18 cellular contexts compared by ENCODE assay signal in genomic region chr21:45868488-45868887, GRCh38.
DNase-seq lines count a peak whose midpoint lies in the region; ATAC-seq and TF ChIP-seq lines count a peak whose summit lies in the region.
"Had no signal": no experiment of that assay in that cellular context is flagged by ENCODE, and none has a peak within 500 bp of the region (broad histone marks: within the 10 kb centered on the region; RNA-seq: fewer than 3 reads in every experiment).

No MANE protein-coding gene starts in this region.

- no peaks in the 10 kb centered on the region; the same call in none of the 2 replicates for H3K27me3 Mint-ChIP-seq in H9 (ENCODE audit: low read depth)

- intact Hi-C loops in lower lobe of right lung (cut with DNase I) (no loop called here), spleen (cut with DNase I; ENCODE audit: low total_unique reads) (no loop called here)

- H4K8ac ChIP-seq in H9 (replicated peaks; ENCODE audit: insufficient read length, low read depth, low read length): no peak overlapping the region

- no peak overlapping the region for H4K91ac ChIP-seq in H9 (ENCODE audit: insufficient read length, low read depth, low read length)

- H3T11ph ChIP-seq in H9 (ENCODE audit: low read length): no peak overlapping the region

- H2AFZ ChIP-seq in H9 (ENCODE audit: low read length): no peak overlapping the region

- H3K18ac ChIP-seq in H9 (ENCODE audit: insufficient read length, low read depth, low read length): no peak overlapping the region

- H3K14ac ChIP-seq in H9 (ENCODE audit: insufficient read depth, low read length): no peak overlapping the region

- no peaks in the 10 kb centered on the region for H3K79me2 ChIP-seq in H9 (ENCODE audit: insufficient read depth, low read length)

- no peaks in the 10 kb centered on the region for H3K36me3 ChIP-seq in lower lobe of right lung
- H3K36me3 ChIP-seq in spleen: peaks cover 0 to 7% (median 0%) of the 10 kb centered on the region in 6 donors
- H3K36me3 ChIP-seq: HAP-1 had no signal

- H3K4me3 ChIP-seq in lower lobe of right lung (no peak overlapping the region), spleen (no peak overlapping the region)
- H3K4me3 ChIP-seq: HAP-1 had no signal

- H3K36me3 Mint-ChIP-seq in H9 (ENCODE audit: insufficient read depth in 1 of 3, low read depth in 3 of 3): no peaks in the 10 kb centered on the region

- no peak overlapping the region for H2BK12ac ChIP-seq in H9 (ENCODE audit: insufficient read length, low read depth, low read length)

- H2BK20ac ChIP-seq in H9 (ENCODE audit: low read depth, low read length, poor library complexity, severe bottlenecking): no peak overlapping the region

- DNase-seq in activated CD4-positive, CD25-positive, alpha-beta regulatory T cell treated with anti-CD3 and anti-CD28 coated beads, Interleukin-2, amount 50 U/mL, for 72 hours: peak; percentile 22
- no peak for DNase-seq in activated CD4-positive, CD25-positive, alpha-beta regulatory T cell (lab: John Stamatoyannopoulos, UW)
- DNase-seq in H9 (peak; percentile 24), lower lobe of right lung (peak; percentile 40), spleen (peak; percentile 58), glomerular visceral epithelial cell (ENCODE audit: extremely low spot score) (no peak)
- DNase-seq: AML-193, NCI-H1105, NCI-H2081, NCI-H2171 treated with DMSO at 0.1 percent for 48 hours, NCI-H446, NCI-H69 had no signal

- H3K23ac ChIP-seq in H9 (ENCODE audit: insufficient read length, low read depth, low read length): no peak overlapping the region

- H3K79me1 ChIP-seq in H9 (ENCODE audit: insufficient read depth, low read depth, low read length, poor library complexity, severe bottlenecking): no peaks in the 10 kb centered on the region

- H3K4me1 Mint-ChIP-seq in H9: no peaks in the 10 kb centered on the region

- no peaks in the 10 kb centered on the region for H4K20me1 ChIP-seq in H9 (ENCODE audit: control insufficient read depth, insufficient read depth, insufficient read length)

- WGBS in H9 (ENCODE audit: extremely low coverage, insufficient read length, low lambda C conversion rate): no CpG with 5 or more reads among the region's 22 CpGs
- 78 to 89% (median 86%) methylated on average over 21 to 22 of the region's 22 CpGs for WGBS in spleen, 5 donors

- H3K4me1 ChIP-seq in H9 (ENCODE audit: insufficient read depth, low read length) (no peaks in the 10 kb centered on the region), lower lobe of right lung (no peaks in the 10 kb centered on the region), spleen (peaks cover 0 to 18% (median 4%) of the 10 kb centered on the region in 6 donors)
- H3K4me1 ChIP-seq: HAP-1 had no signal

- no peak for ATAC-seq in lower lobe of right lung
- no peak for ATAC-seq in HG03280 (IDR thresholded peaks at IDR 0.05; ENCODE audit: unreplicated experiment)
- ATAC-seq in HG03571 (IDR thresholded peaks at IDR 0.05; ENCODE audit: unreplicated experiment): no peak
- ATAC-seq: Panc1, Right ventricle myocardium inferior had no signal

- H3K27ac Mint-ChIP-seq in H9: no peak overlapping the region

- TF ChIP-seq POLR2A in spleen (IDR thresholded peaks at IDR 0.05): no peak

- no peak overlapping the region for H3K9ac ChIP-seq in H9 (ENCODE audit: extremely low read depth, insufficient read length, low read length)

- no peaks in the 10 kb centered on the region for H3K9me3 ChIP-seq in H9 (ENCODE audit: control insufficient read depth, low read depth, low read length)
- H3K9me3 ChIP-seq in lower lobe of right lung: no peaks in the 10 kb centered on the region
- no peaks in the 10 kb centered on the region for H3K9me3 ChIP-seq in spleen
- H3K9me3 ChIP-seq: HAP-1 had no signal

- H3K27ac ChIP-seq in H9 (ENCODE audit: insufficient read length, low read depth, low read length) (no peak overlapping the region), lower lobe of right lung (no peak overlapping the region), spleen (no peak overlapping the region)
- H3K27ac ChIP-seq: 22Rv1 had no signal

- H2AK5ac ChIP-seq in H9 (ENCODE audit: insufficient read length, low read length): no peak overlapping the region

- H2BK120ac ChIP-seq in H9 (ENCODE audit: low read depth, low read length, poor library complexity, severe bottlenecking): no peak overlapping the region

- H3K27me3 ChIP-seq in H9 (ENCODE audit: insufficient read depth, low read length): no peaks in the 10 kb centered on the region
- no peaks in the 10 kb centered on the region for H3K27me3 ChIP-seq in lower lobe of right lung (ENCODE audit: low read depth)
- H3K27me3 ChIP-seq in spleen (replicated peaks in 1 of 7): no peaks in the 10 kb centered on the region

- TF ChIP-seq CTCF in H9 (conservative IDR thresholded peaks at IDR 0.05) (no peak), lower lobe of right lung (IDR thresholded peaks at IDR 0.05) (no peak), spleen (IDR thresholded peaks at IDR 0.05 in 8 of 11, conservative IDR thresholded peaks at IDR 0.05 in 3 of 11) (no peak)

- no peak overlapping the region for H4K5ac ChIP-seq in H9 (ENCODE audit: insufficient read length, low read depth, low read length)

- no peak overlapping the region for H2BK15ac ChIP-seq in H9 (ENCODE audit: low read depth, low read length)

- H3K4ac ChIP-seq in H9 (ENCODE audit: low read depth, low read length): no peak overlapping the region

- no peak overlapping the region for H3K4me3 Mint-ChIP-seq in H9

- H3K56ac ChIP-seq in H9 (ENCODE audit: insufficient read length, low read depth, low read length): no peak overlapping the region

- no peaks in the 10 kb centered on the region for H3K9me3 Mint-ChIP-seq in H9

- no peak overlapping the region for H2BK5ac ChIP-seq in H9 (ENCODE audit: insufficient read length, low read length)

- H3K23me2 ChIP-seq in H9 (ENCODE audit: insufficient read length, low read depth, low read length, poor library complexity, severe bottlenecking): no peaks in the 10 kb centered on the region

- no peak overlapping the region for H3K4me2 ChIP-seq in H9 (ENCODE audit: insufficient read depth, insufficient read length, low read length)

Comparison
In these comparisons a context has a peak if more than half of its experiments do, and no peak if none do; other contexts are left out.
1. DNase-seq: peak in activated CD4-positive, CD25-positive, alpha-beta regulatory T cell treated with anti-CD3 and anti-CD28 coated beads, Interleukin-2, amount 50 U/mL, for 72 hours (single experiment), H9 (single experiment), lower lobe of right lung (single experiment) and spleen (single experiment); none in activated CD4-positive, CD25-positive, alpha-beta regulatory T cell (0 of 4) and glomerular visceral epithelial cell (single experiment).